In genomic region chr2:11411768-11412448, GRCh38 we compare ENCODE assay signal across 8 cellular contexts. TPM values are rescaled to one million over a fixed set of nuclear protein-coding genes. Genes with fewer than 3 reads are reported as not detected.
DNase-seq lines count a peak whose midpoint lies in the region; ATAC-seq and TF ChIP-seq lines count a peak whose summit lies in the region.

No MANE protein-coding gene starts in this region.

- no peak for ATAC-seq in lung (ENCODE audit: insufficient read depth, low FRiP score)
- ATAC-seq in GM21723 (IDR thresholded peaks at IDR 0.05; ENCODE audit: unreplicated experiment): no peak
- no peak for ATAC-seq in GM19397 (IDR thresholded peaks at IDR 0.05; ENCODE audit: unreplicated experiment)

- no peaks in the 10 kb centered on the region for H3K27me3 ChIP-seq in lung (ENCODE audit: control insufficient read depth, insufficient read depth)

- DNase-seq in NCI-H524 (lab: John Stamatoyannopoulos, UW) (peak; percentile 62 to 74), NCI-H524 treated with DMSO at 0.1 percent for 48 hours (lab: John Stamatoyannopoulos, UW) (no peak), NCI-H226 (peak; percentile 16), cerebellar cortex (ENCODE audit: low spot score) (peak; percentile 76), lung (ENCODE audit: low spot score) (no peak), GF-D8 (lab: John Stamatoyannopoulos, UW) (no peak)

- 16 to 32% methylated on average over 11 of the region's 11 CpGs for WGBS in lung, 2 donors

- no peak overlapping the region for H3K27ac ChIP-seq in lung (ENCODE audit: low read depth in 1 of 2, low read length in 1 of 2)

- no peak overlapping the region for H3K4me3 ChIP-seq in lung

- no peaks in the 10 kb centered on the region for H3K9me3 ChIP-seq in lung (ENCODE audit: control insufficient read depth in 2 of 2, insufficient read depth in 1 of 2, low read length in 1 of 2)

- peaks cover 0 to 2% of the 10 kb centered on the region in 2 donors for H3K4me1 ChIP-seq in lung (ENCODE audit: control insufficient read depth in 2 of 2, insufficient read depth in 2 of 2, low read length in 2 of 2)

- peak; percentile 70 for TF ChIP-seq CTCF in lung (IDR thresholded peaks at IDR 0.05; ENCODE audit: control extremely low read depth, extremely low read depth)

- no peaks in the 10 kb centered on the region for H3K36me3 ChIP-seq in lung (ENCODE audit: control insufficient read depth in 2 of 2, insufficient read depth in 2 of 2, low read length in 2 of 2)

RNA-seq across cellular contexts. Expression of gene E2F6, which starts 54.1 kb away (rescaled TPM):
- 10 to 100 TPM; 12.7 to 13.8 TPM for total RNA-seq in lung
- polyA plus RNA-seq in lung: 1 to 10 TPM; 8.5 to 9.4 TPM

Comparison
In these comparisons a context has a peak if more than half of its experiments do, and no peak if none do; other contexts are left out.
1. DNase-seq: peak in NCI-H524 (2 of 2), NCI-H226 (single experiment) and cerebellar cortex (single experiment); none in NCI-H524 treated with DMSO at 0.1 percent for 48 hours (single experiment), lung (single experiment) and GF-D8 (single experiment).